Comparison of ENCODE assay signal across 1 cellular context in the genomic region with DNA sequence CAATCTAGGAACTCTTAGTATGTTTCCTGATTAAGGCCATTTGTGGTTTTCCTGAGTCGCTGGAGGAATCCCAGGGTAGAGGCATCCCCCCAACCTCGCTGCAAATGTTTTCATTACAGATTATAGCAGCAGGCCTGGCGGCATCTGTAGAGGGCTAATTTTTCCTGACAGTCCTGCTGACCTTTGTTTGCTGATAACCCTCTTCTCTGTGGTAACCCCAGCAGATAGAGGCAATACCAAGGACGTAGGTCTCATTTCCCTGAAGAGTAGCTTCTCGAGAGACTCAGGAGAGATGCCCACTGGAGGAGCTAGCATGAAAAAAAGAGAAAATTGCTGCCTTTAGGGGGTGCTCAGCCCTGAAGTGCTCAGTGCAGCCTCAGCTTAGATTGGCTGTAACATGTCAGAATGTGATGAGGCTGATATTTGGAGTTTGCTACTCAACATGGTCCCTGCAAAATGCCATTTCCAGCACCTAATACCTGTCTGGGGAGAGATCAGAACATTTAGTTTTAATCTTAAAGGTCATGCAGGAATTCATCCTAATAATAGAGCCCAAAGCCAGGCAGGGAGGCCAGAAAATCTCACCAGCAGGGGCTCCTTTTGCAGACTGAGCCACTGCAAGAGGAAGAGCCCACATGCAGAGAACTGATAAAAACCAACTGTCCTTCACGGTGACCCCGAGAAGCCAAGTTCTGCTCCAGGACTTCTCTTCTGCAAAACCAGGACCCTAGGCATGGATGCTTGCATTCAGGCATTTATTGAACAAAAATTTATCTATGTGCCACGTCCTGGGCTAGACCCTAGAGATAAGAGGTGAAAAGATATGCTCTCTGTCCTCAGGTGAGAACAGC.
TF ChIP-seq lines count a peak whose summit lies in the region.

No MANE protein-coding gene starts in this region.

TF ChIP-seq in K562, 482 proteins besides CTCF, POLR2A, EP300 and RAD21 (continued from another document and continues in another):
- TF ChIP-seq, protein P1, sequence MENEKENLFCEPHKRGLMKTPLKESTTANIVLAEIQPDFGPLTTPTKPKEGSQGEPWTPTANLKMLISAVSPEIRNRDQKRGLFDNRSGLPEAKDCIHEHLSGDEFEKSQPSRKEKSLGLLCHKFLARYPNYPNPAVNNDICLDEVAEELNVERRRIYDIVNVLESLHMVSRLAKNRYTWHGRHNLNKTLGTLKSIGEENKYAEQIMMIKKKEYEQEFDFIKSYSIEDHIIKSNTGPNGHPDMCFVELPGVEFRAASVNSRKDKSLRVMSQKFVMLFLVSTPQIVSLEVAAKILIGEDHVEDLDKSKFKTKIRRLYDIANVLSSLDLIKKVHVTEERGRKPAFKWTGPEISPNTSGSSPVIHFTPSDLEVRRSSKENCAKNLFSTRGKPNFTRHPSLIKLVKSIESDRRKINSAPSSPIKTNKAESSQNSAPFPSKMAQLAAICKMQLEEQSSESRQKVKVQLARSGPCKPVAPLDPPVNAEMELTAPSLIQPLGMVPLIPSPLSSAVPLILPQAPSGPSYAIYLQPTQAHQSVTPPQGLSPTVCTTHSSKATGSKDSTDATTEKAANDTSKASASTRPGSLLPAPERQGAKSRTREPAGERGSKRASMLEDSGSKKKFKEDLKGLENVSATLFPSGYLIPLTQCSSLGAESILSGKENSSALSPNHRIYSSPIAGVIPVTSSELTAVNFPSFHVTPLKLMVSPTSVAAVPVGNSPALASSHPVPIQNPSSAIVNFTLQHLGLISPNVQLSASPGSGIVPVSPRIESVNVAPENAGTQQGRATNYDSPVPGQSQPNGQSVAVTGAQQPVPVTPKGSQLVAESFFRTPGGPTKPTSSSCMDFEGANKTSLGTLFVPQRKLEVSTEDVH (IDR thresholded peaks at IDR 0.05; ENCODE audit: low read depth, partially characterized antibody): no peak
- TF ChIP-seq PHF20 (IDR thresholded peaks at IDR 0.05; ENCODE audit: partially characterized antibody) (no peak), ZC3H4 (CRISPR knock-in tag; IDR thresholded peaks at IDR 0.05; ENCODE audit: borderline replicate concordance) (no peak), SRF (CRISPR knock-in tag; IDR thresholded peaks at IDR 0.05) (no peak; a peak in 1 of 4 replicates), ZNF274 (IDR thresholded peaks at IDR 0.05; ENCODE audit: borderline replicate concordance, low read depth, low read length) (no peak), ILF3 (IDR thresholded peaks at IDR 0.05; ENCODE audit: borderline replicate concordance) (no peak), SLC30A9 (CRISPR knock-in tag; IDR thresholded peaks at IDR 0.05) (no peak), ZBTB1 (CRISPR knock-in tag; IDR thresholded peaks at IDR 0.05; ENCODE audit: borderline replicate concordance, low read depth) (no peak), ZNF431 (CRISPR knock-in tag; IDR thresholded peaks at IDR 0.05) (no peak), ZNF644 (tag; IDR thresholded peaks at IDR 0.05; ENCODE audit: low read depth) (no peak), HDAC8 (tag; IDR thresholded peaks at IDR 0.05) (no peak), ZNF140 (CRISPR knock-in tag; IDR thresholded peaks at IDR 0.05) (no peak), MCM7 (IDR thresholded peaks at IDR 0.05) (no peak), CXXC5 (CRISPR knock-in tag; IDR thresholded peaks at IDR 0.05) (no peak), TFAM (CRISPR knock-in tag; conservative IDR thresholded peaks at IDR 0.05) (no peak), COPS2 (conservative IDR thresholded peaks at IDR 0.05) (no peak), CSDE1 (IDR thresholded peaks at IDR 0.05) (no peak), SAP30 (IDR thresholded peaks at IDR 0.05; ENCODE audit: borderline replicate concordance, insufficient read depth, low read depth, low read length, poor library complexity, severe bottlenecking) (no peak), SRSF9 (IDR thresholded peaks at IDR 0.05; ENCODE audit: borderline replicate concordance, low read depth, low read length) (no peak), ZNF133 (CRISPR knock-in tag; IDR thresholded peaks at IDR 0.05) (no peak), FUS (optimal IDR thresholded peaks at IDR 0.05; ENCODE audit: low read depth, low read length) (no peak), ZNF778 (CRISPR knock-in tag; IDR thresholded peaks at IDR 0.05) (no peak), KAT7 (CRISPR knock-in tag; IDR thresholded peaks at IDR 0.05; ENCODE audit: borderline replicate concordance) (no peak; the same call in 1 of the 2 replicates), FOXJ3 (CRISPR knock-in tag; IDR thresholded peaks at IDR 0.05) (no peak), ZNF589 (CRISPR knock-in tag; IDR thresholded peaks at IDR 0.05; ENCODE audit: low read depth) (no peak), HNRNPUL1 (IDR thresholded peaks at IDR 0.05; ENCODE audit: low read length) (no peak), ZNF134 (CRISPR knock-in tag; conservative IDR thresholded peaks at IDR 0.05) (no peak), NFE2 (IDR thresholded peaks at IDR 0.05; ENCODE audit: low read depth) (no peak), SMAD2 (IDR thresholded peaks at IDR 0.05; ENCODE audit: low read depth, low read length) (no peak), ZBTB8A (IDR thresholded peaks at IDR 0.05; ENCODE audit: partially characterized antibody) (no peak)
- TF ChIP-seq, protein P2, sequence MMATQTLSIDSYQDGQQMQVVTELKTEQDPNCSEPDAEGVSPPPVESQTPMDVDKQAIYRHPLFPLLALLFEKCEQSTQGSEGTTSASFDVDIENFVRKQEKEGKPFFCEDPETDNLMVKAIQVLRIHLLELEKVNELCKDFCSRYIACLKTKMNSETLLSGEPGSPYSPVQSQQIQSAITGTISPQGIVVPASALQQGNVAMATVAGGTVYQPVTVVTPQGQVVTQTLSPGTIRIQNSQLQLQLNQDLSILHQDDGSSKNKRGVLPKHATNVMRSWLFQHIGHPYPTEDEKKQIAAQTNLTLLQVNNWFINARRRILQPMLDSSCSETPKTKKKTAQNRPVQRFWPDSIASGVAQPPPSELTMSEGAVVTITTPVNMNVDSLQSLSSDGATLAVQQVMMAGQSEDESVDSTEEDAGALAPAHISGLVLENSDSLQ (IDR thresholded peaks at IDR 0.05): peak; percentile 53; the same call in 1 of the 2 replicates
- TF ChIP-seq, protein P3, sequence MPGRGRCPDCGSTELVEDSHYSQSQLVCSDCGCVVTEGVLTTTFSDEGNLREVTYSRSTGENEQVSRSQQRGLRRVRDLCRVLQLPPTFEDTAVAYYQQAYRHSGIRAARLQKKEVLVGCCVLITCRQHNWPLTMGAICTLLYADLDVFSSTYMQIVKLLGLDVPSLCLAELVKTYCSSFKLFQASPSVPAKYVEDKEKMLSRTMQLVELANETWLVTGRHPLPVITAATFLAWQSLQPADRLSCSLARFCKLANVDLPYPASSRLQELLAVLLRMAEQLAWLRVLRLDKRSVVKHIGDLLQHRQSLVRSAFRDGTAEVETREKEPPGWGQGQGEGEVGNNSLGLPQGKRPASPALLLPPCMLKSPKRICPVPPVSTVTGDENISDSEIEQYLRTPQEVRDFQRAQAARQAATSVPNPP (IDR thresholded peaks at IDR 0.05; ENCODE audit: borderline replicate concordance, insufficient read depth, insufficient read length): no peak
- TF ChIP-seq, protein P4, sequence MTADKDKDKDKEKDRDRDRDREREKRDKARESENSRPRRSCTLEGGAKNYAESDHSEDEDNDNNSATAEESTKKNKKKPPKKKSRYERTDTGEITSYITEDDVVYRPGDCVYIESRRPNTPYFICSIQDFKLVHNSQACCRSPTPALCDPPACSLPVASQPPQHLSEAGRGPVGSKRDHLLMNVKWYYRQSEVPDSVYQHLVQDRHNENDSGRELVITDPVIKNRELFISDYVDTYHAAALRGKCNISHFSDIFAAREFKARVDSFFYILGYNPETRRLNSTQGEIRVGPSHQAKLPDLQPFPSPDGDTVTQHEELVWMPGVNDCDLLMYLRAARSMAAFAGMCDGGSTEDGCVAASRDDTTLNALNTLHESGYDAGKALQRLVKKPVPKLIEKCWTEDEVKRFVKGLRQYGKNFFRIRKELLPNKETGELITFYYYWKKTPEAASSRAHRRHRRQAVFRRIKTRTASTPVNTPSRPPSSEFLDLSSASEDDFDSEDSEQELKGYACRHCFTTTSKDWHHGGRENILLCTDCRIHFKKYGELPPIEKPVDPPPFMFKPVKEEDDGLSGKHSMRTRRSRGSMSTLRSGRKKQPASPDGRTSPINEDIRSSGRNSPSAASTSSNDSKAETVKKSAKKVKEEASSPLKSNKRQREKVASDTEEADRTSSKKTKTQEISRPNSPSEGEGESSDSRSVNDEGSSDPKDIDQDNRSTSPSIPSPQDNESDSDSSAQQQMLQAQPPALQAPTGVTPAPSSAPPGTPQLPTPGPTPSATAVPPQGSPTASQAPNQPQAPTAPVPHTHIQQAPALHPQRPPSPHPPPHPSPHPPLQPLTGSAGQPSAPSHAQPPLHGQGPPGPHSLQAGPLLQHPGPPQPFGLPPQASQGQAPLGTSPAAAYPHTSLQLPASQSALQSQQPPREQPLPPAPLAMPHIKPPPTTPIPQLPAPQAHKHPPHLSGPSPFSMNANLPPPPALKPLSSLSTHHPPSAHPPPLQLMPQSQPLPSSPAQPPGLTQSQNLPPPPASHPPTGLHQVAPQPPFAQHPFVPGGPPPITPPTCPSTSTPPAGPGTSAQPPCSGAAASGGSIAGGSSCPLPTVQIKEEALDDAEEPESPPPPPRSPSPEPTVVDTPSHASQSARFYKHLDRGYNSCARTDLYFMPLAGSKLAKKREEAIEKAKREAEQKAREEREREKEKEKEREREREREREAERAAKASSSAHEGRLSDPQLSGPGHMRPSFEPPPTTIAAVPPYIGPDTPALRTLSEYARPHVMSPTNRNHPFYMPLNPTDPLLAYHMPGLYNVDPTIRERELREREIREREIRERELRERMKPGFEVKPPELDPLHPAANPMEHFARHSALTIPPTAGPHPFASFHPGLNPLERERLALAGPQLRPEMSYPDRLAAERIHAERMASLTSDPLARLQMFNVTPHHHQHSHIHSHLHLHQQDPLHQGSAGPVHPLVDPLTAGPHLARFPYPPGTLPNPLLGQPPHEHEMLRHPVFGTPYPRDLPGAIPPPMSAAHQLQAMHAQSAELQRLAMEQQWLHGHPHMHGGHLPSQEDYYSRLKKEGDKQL (CRISPR knock-in tag; IDR thresholded peaks at IDR 0.05; ENCODE audit: borderline replicate concordance): no peak
- TF ChIP-seq, protein P5, sequence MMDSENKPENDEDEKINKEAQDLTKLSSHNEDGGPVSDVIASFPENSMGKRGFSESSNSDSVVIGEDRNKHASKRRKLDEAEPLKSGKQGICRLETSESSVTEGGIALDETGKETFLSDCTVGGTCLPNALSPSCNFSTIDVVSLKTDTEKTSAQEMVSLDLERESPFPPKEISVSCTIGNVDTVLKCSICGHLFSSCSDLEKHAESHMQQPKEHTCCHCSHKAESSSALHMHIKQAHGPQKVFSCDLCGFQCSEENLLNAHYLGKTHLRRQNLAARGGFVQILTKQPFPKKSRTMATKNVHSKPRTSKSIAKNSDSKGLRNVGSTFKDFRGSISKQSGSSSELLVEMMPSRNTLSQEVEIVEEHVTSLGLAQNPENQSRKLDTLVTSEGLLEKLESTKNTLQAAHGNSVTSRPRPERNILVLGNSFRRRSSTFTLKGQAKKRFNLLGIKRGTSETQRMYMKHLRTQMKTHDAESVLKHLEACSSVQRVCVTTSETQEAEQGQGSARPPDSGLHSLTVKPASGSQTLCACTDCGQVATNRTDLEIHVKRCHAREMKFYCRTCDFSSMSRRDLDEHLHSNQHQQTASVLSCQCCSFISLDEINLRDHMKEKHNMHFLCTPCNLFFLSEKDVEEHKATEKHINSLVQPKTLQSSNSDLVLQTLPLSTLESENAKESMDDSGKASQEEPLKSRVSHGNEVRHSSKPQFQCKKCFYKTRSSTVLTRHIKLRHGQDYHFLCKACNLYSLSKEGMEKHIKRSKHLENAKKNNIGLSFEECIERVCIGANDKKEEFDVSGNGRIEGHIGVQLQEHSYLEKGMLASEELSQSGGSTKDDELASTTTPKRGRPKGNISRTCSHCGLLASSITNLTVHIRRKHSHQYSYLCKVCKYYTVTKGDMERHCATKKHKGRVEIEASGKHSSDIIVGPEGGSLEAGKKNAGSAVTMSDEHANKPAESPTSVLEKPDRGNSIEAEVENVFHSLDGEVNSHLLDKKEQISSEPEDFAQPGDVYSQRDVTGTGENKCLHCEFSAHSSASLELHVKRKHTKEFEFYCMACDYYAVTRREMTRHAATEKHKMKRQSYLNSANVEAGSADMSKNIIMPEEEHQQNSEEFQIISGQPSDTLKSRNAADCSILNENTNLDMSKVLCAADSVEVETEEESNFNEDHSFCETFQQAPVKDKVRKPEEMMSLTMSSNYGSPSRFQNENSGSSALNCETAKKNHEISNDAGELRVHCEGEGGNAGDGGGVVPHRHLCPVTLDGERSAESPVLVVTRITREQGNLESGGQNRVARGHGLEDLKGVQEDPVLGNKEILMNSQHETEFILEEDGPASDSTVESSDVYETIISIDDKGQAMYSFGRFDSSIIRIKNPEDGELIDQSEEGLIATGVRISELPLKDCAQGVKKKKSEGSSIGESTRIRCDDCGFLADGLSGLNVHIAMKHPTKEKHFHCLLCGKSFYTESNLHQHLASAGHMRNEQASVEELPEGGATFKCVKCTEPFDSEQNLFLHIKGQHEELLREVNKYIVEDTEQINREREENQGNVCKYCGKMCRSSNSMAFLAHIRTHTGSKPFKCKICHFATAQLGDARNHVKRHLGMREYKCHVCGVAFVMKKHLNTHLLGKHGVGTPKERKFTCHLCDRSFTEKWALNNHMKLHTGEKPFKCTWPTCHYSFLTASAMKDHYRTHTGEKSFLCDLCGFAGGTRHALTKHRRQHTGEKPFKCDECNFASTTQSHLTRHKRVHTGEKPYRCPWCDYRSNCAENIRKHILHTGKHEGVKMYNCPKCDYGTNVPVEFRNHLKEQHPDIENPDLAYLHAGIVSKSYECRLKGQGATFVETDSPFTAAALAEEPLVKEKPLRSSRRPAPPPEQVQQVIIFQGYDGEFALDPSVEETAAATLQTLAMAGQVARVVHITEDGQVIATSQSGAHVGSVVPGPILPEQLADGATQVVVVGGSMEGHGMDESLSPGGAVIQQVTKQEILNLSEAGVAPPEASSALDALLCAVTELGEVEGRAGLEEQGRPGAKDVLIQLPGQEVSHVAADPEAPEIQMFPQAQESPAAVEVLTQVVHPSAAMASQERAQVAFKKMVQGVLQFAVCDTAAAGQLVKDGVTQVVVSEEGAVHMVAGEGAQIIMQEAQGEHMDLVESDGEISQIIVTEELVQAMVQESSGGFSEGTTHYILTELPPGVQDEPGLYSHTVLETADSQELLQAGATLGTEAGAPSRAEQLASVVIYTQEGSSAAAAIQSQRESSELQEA (IDR thresholded peaks at IDR 0.05; ENCODE audit: low read depth): no peak
- TF ChIP-seq, protein P6, sequence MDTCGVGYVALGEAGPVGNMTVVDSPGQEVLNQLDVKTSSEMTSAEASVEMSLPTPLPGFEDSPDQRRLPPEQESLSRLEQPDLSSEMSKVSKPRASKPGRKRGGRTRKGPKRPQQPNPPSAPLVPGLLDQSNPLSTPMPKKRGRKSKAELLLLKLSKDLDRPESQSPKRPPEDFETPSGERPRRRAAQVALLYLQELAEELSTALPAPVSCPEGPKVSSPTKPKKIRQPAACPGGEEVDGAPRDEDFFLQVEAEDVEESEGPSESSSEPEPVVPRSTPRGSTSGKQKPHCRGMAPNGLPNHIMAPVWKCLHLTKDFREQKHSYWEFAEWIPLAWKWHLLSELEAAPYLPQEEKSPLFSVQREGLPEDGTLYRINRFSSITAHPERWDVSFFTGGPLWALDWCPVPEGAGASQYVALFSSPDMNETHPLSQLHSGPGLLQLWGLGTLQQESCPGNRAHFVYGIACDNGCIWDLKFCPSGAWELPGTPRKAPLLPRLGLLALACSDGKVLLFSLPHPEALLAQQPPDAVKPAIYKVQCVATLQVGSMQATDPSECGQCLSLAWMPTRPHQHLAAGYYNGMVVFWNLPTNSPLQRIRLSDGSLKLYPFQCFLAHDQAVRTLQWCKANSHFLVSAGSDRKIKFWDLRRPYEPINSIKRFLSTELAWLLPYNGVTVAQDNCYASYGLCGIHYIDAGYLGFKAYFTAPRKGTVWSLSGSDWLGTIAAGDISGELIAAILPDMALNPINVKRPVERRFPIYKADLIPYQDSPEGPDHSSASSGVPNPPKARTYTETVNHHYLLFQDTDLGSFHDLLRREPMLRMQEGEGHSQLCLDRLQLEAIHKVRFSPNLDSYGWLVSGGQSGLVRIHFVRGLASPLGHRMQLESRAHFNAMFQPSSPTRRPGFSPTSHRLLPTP (IDR thresholded peaks at IDR 0.05; ENCODE audit: borderline replicate concordance, extremely low read depth, insufficient read length): no peak
